Comparison of ENCODE assay signal across 16 cellular contexts in genomic region chr22:48942698-48943566, GRCh38.
DNase-seq lines count a peak whose midpoint lies in the region; ATAC-seq and TF ChIP-seq lines count a peak whose summit lies in the region.
"Had no signal": no experiment of that assay in that cellular context is flagged by ENCODE, and none has a peak within 500 bp of the region (broad histone marks: within the 10 kb centered on the region; RNA-seq: fewer than 3 reads in every experiment).

No MANE protein-coding gene starts in this region.

- DNase-seq in natural killer cell (peak; percentile 1), left lobe of liver (ENCODE audit: low spot score) (peak; percentile 35), sciatic nerve (ENCODE audit: low spot score) (peak; percentile 51), HEK293T (ENCODE audit: extremely low spot score) (no peak), NCI-H187 treated with DMSO at 0.1 percent for 48 hours (lab: John Stamatoyannopoulos, UW) (no peak), DMS 273 (lab: John Stamatoyannopoulos, UW; ENCODE audit: unreplicated experiment) (no peak)
- no peak for DNase-seq in natural killer cell treated with Interleukin-12 subunit alpha and Interleukin-12 subunit beta and Interleukin-15 and Interleukin-18, amount 100 ng/mL, for 72 hours (ENCODE audit: low spot score)
- no peak for DNase-seq in central memory CD4-positive, alpha-beta T cell
- DNase-seq: ACHN; activated CD4-positive, alpha-beta T cell treated with anti-CD3 and anti-CD28 coated beads for 4 hours; activated naive CD4-positive, alpha-beta T cell treated with anti-CD3 and anti-CD28 coated beads for 36 hours; NCI-H1694; NCI-H748 treated with DMSO at 0.1 percent for 48 hours; uterus had no signal

- H3K4me3 Mint-ChIP-seq in natural killer cell: no peak overlapping the region
- H3K4me3 Mint-ChIP-seq in natural killer cell treated with Interleukin-12 subunit alpha and Interleukin-12 subunit beta and Interleukin-15 and Interleukin-18, amount 100 ng/mL, for 72 hours: no peak overlapping the region
- H3K4me3 Mint-ChIP-seq: activated naive CD4-positive, alpha-beta T cell treated with anti-CD3 and anti-CD28 coated beads for 36 hours; CD4-positive, CD25-positive, alpha-beta regulatory T cell; stimulated activated memory B cell treated with anti-CD40 and anti-IgM and Interleukin-4, amounts not matched to agents 10 μg/mL and 1 μg/mL and 100 μg/mL, for 72 hours had no signal

- H3K27me3 Mint-ChIP-seq in natural killer cell (ENCODE audit: low read depth in 2 of 2): peaks cover 0 to 3% of the 10 kb centered on the region in 2 donors
- H3K27me3 Mint-ChIP-seq in natural killer cell treated with Interleukin-12 subunit alpha and Interleukin-12 subunit beta and Interleukin-15 and Interleukin-18, amount 100 ng/mL, for 72 hours: no peaks in the 10 kb centered on the region
- H3K27me3 Mint-ChIP-seq: CD4-positive, CD25-positive, alpha-beta regulatory T cell had no signal

- no peaks in the 10 kb centered on the region for H3K4me1 Mint-ChIP-seq in natural killer cell
- H3K4me1 Mint-ChIP-seq in natural killer cell treated with Interleukin-12 subunit alpha and Interleukin-12 subunit beta and Interleukin-15 and Interleukin-18, amount 100 ng/mL, for 72 hours (ENCODE audit: low read depth in 2 of 2): no peaks in the 10 kb centered on the region
- H3K4me1 Mint-ChIP-seq: CD4-positive, CD25-positive, alpha-beta regulatory T cell; stimulated activated memory B cell treated with anti-CD40 and anti-IgM and Interleukin-4, amounts not matched to agents 10 μg/mL and 1 μg/mL and 100 μg/mL, for 72 hours had no signal

- intact Hi-C loops in natural killer cell (cut with micrococcal nuclease): no loop called here
- intact Hi-C loops in sciatic nerve (cut with DNase I): no loop called here

- CTCF ChIA-PET in HEK293T (lab: Yijun Ruan, JAX): no interaction called here

- no peak overlapping the region for H3K27ac Mint-ChIP-seq in natural killer cell
- H3K27ac Mint-ChIP-seq in natural killer cell treated with Interleukin-12 subunit alpha and Interleukin-12 subunit beta and Interleukin-15 and Interleukin-18, amount 100 ng/mL, for 72 hours: no peak overlapping the region
- H3K27ac Mint-ChIP-seq: activated naive CD4-positive, alpha-beta T cell treated with anti-CD3 and anti-CD28 coated beads for 36 hours; CD4-positive, CD25-positive, alpha-beta regulatory T cell; stimulated activated memory B cell treated with anti-CD40 and anti-IgM and Interleukin-4, amounts not matched to agents 10 μg/mL and 1 μg/mL and 100 μg/mL, for 72 hours had no signal

- ATAC-seq in natural killer cell: no peak
- no peak for ATAC-seq in natural killer cell treated with Interleukin-12 subunit alpha and Interleukin-12 subunit beta and Interleukin-15 and Interleukin-18, amount 100 ng/mL, for 72 hours
- ATAC-seq in left lobe of liver: no peak
- no peak for ATAC-seq in sciatic nerve
- ATAC-seq: stimulated activated memory B cell treated with anti-CD40 and anti-IgM and Interleukin-4, amounts not matched to agents 10 μg/mL and 1 μg/mL and 100 μg/mL, for 72 hours had no signal

- no peak for TF ChIP-seq CTCF in natural killer cell (IDR thresholded peaks at IDR 0.05)

- POLR2A ChIA-PET in HEK293T (lab: Yijun Ruan, JAX): no interaction called here

- H3K9me3 Mint-ChIP-seq in natural killer cell: no peaks in the 10 kb centered on the region
- H3K9me3 Mint-ChIP-seq in natural killer cell treated with Interleukin-12 subunit alpha and Interleukin-12 subunit beta and Interleukin-15 and Interleukin-18, amount 100 ng/mL, for 72 hours: no peaks in the 10 kb centered on the region
- H3K9me3 Mint-ChIP-seq: activated naive CD4-positive, alpha-beta T cell treated with anti-CD3 and anti-CD28 coated beads for 36 hours; stimulated activated memory B cell treated with anti-CD40 and anti-IgM and Interleukin-4, amounts not matched to agents 10 μg/mL and 1 μg/mL and 100 μg/mL, for 72 hours had no signal

- no peaks in the 10 kb centered on the region for H3K36me3 Mint-ChIP-seq in natural killer cell
- H3K36me3 Mint-ChIP-seq in natural killer cell treated with Interleukin-12 subunit alpha and Interleukin-12 subunit beta and Interleukin-15 and Interleukin-18, amount 100 ng/mL, for 72 hours: no peaks in the 10 kb centered on the region
- H3K36me3 Mint-ChIP-seq: CD4-positive, CD25-positive, alpha-beta regulatory T cell; stimulated activated memory B cell treated with anti-CD40 and anti-IgM and Interleukin-4, amounts not matched to agents 10 μg/mL and 1 μg/mL and 100 μg/mL, for 72 hours had no signal

TF ChIP-seq in HEK293T, 16 proteins besides CTCF, POLR2A, EP300 and RAD21:
- TF ChIP-seq L3MBTL2 (conservative IDR thresholded peaks at IDR 0.05): no peak
- no peak for TF ChIP-seq FOXA1 (IDR thresholded peaks at IDR 0.05)
- TF ChIP-seq LEF1 (IDR thresholded peaks at IDR 0.05; ENCODE audit: borderline replicate concordance): no peak
- no peak for TF ChIP-seq NFRKB (IDR thresholded peaks at IDR 0.05)
- TF ChIP-seq ELF4 (IDR thresholded peaks at IDR 0.05): no peak
- TF ChIP-seq BHLHE40 (IDR thresholded peaks at IDR 0.05; ENCODE audit: borderline replicate concordance): no peak
- no peak for TF ChIP-seq PKNOX1 (IDR thresholded peaks at IDR 0.05)
- no peak for TF ChIP-seq SP1 (IDR thresholded peaks at IDR 0.05)

Comparison
In these comparisons a context has a peak if more than half of its experiments do, and no peak if none do; other contexts are left out.
1. DNase-seq: peak in natural killer cell (single experiment), left lobe of liver (single experiment) and sciatic nerve (single experiment); none in natural killer cell treated with Interleukin-12 subunit alpha and Interleukin-12 subunit beta and Interleukin-15 and Interleukin-18, amount 100 ng/mL, for 72 hours (single experiment), HEK293T (single experiment), NCI-H187 treated with DMSO at 0.1 percent for 48 hours (single experiment), central memory CD4-positive, alpha-beta T cell (single experiment) and DMS 273 (single experiment).